23 cellular contexts compared by ENCODE assay signal in the genomic region with DNA sequence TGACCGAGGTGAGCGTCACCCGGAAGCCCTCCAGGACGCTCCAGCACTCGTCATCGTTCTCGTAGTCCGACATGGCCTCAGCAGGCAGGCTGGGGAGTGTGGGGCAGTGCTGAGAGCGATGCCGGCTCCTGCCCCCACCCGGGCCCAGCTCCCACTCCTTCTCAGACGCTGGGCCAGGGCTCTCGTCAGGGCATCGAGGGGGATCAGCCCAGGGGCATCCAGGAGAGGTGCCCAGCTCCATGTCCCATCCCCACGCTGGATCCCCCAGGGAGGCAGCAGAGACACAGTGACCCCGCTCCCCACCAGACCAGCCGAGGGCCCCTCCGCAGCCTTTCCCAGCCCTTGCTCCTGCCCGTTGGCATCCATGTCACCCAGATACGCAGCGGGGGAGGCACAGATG. TPM values are rescaled to one million over a fixed set of nuclear protein-coding genes. Genes with fewer than 3 reads are reported as not detected.
A peak's percentile ranks its signal among the peaks of the same experiment; 100 is the strongest.
DNase-seq lines count a peak whose midpoint lies in the region; ATAC-seq and TF ChIP-seq lines count a peak whose summit lies in the region.
"Had no signal": no experiment of that assay in that cellular context is flagged by ENCODE, and none has a peak within 500 bp of the region (broad histone marks: within the 10 kb centered on the region; RNA-seq: fewer than 3 reads in every experiment).

No MANE protein-coding gene starts in this region.

- H3K79me2 ChIP-seq in Karpas-422 (ENCODE audit: low read length), result no peaks in the 10 kb centered on the region

- H3K4me1 ChIP-seq in Caco-2, result peaks cover 20% of the 10 kb centered on the region
- H3K4me1 ChIP-seq in adipocyte (ENCODE audit: control insufficient read depth, insufficient read depth, low read length), result peaks cover 20% of the 10 kb centered on the region
- H3K4me1 ChIP-seq in mesenchymal stem cell (ENCODE audit: control insufficient read depth, insufficient read depth, low read depth, low read length), result peaks cover 41% of the 10 kb centered on the region
- peaks cover 10% of the 10 kb centered on the region for H3K4me1 ChIP-seq in Karpas-422 (ENCODE audit: low read length)

- H2BK12ac ChIP-seq in mesenchymal stem cell (ENCODE audit: low read length in 2 of 2), result peak overlapping the region in 1 of 2 experiments; percentile 85

- POLR2A ChIA-PET in Caco-2 (lab: Charles Lee), result interaction anchor here (1.9 kb wide), 1 partner anchor 9 kb away, joined by 11 read pairs; no protein-coding TSS in a partner anchor

- DNase-seq in Caco-2 (no peak), adipocyte (ENCODE audit: low read depth) (no peak), mesenchymal stem cell (no peak), Karpas-422 (no peak)
- no peak for DNase-seq in stimulated activated effector memory CD8-positive, alpha-beta T cell treated with anti-CD3 and anti-CD28 coated beads, Interleukin-12 subunit alpha, Interleukin-12 subunit beta, amount 100 ng/mL, for 72 hours (ENCODE audit: low spot score in 2 of 2)
- DNase-seq in stimulated activated CD4-positive, alpha-beta T cell treated with anti-CD3 and anti-CD28 coated beads, Interleukin-4, amount 100 ng/mL, for 1 hour, result no peak
- DNase-seq: activated CD4-positive, alpha-beta T cell treated with anti-CD3 and anti-CD28 coated beads, Interleukin-2, amount 50 U/mL, for 48 hours; activated naive CD4-positive, alpha-beta T cell; amniotic stem cell; dorsolateral prefrontal cortex; GOT3; naive B cell; NCI-H1048; NCI-H2081; T-helper 2 cell had no signal

- no peak overlapping the region for H2BK15ac ChIP-seq in mesenchymal stem cell (ENCODE audit: low read depth, poor library complexity, severe bottlenecking)

- peak overlapping the region; percentile 76 for H3K27ac Mint-ChIP-seq in Caco-2 (ENCODE audit: unreplicated experiment)
- H3K27ac Mint-ChIP-seq in stimulated activated effector memory CD8-positive, alpha-beta T cell treated with anti-CD3 and anti-CD28 coated beads, Interleukin-12 subunit alpha, Interleukin-12 subunit beta, amount 100 ng/mL, for 72 hours, result no peak overlapping the region
- H3K27ac Mint-ChIP-seq: naive B cell had no signal

- no peak overlapping the region for H3K23ac ChIP-seq in mesenchymal stem cell (ENCODE audit: low read length in 2 of 2)

- H3K27me3 Mint-ChIP-seq in Caco-2 (ENCODE audit: insufficient read depth, unreplicated experiment), result no peaks in the 10 kb centered on the region
- H3K27me3 Mint-ChIP-seq: naive B cell had no signal

- H3K36me3 ChIP-seq in Caco-2 (ENCODE audit: control insufficient read depth, insufficient read depth, low read length) (no peaks in the 10 kb centered on the region), adipocyte (ENCODE audit: control insufficient read depth, insufficient read depth, low read length, severe bottlenecking) (peaks cover 13% of the 10 kb centered on the region), mesenchymal stem cell (ENCODE audit: control insufficient read depth in 1 of 2, insufficient read depth in 2 of 2, low read depth in 1 of 2, low read length in 2 of 2) (peaks cover 23 to 48% of the 10 kb centered on the region in 2 experiments), Karpas-422 (ENCODE audit: insufficient read depth, low read length) (no peaks in the 10 kb centered on the region)
- H3K36me3 ChIP-seq: pancreas, sigmoid colon had no signal

- H3K4me2 ChIP-seq in mesenchymal stem cell (ENCODE audit: low read length, poor library complexity, severe bottlenecking) (no peak overlapping the region), Karpas-422 (ENCODE audit: low read depth, low read length, poor library complexity, severe bottlenecking) (no peak overlapping the region)

- peak overlapping the region; percentile 85 to 90 for H3K18ac ChIP-seq in mesenchymal stem cell (ENCODE audit: low read depth in 1 of 2, low read length in 2 of 2)

- peak overlapping the region; percentile 79 for H4K91ac ChIP-seq in mesenchymal stem cell (ENCODE audit: low read length)

- H3K27ac ChIP-seq in mesenchymal stem cell (ENCODE audit: low read length, poor library complexity, severe bottlenecking) (peak overlapping the region; percentile 21), Karpas-422 (ENCODE audit: low read length) (no peak overlapping the region; the same call in 1 of the 2 replicates)
- H3K27ac ChIP-seq: SK-N-MC had no signal

- peak overlapping the region; percentile 5 to 70 for H3K4ac ChIP-seq in mesenchymal stem cell (ENCODE audit: low read depth in 1 of 2, low read length in 2 of 2)

- H3K14ac ChIP-seq in mesenchymal stem cell (ENCODE audit: low read length in 2 of 2), result peak overlapping the region in 1 of 2 experiments; percentile 56

- H2BK5ac ChIP-seq in mesenchymal stem cell (ENCODE audit: low read depth, low read length, poor library complexity, severe bottlenecking), result no peak overlapping the region

- peaks cover 7% of the 10 kb centered on the region for H3K4me1 Mint-ChIP-seq in Caco-2 (ENCODE audit: low read depth, unreplicated experiment)
- H3K4me1 Mint-ChIP-seq in stimulated activated effector memory CD8-positive, alpha-beta T cell treated with anti-CD3 and anti-CD28 coated beads, Interleukin-12 subunit alpha, Interleukin-12 subunit beta, amount 100 ng/mL, for 72 hours, result peaks cover 5% of the 10 kb centered on the region

- peak overlapping the region; percentile 1 for H2BK120ac ChIP-seq in mesenchymal stem cell (ENCODE audit: low read depth, low read length)

- no peaks in the 10 kb centered on the region for H4K20me1 ChIP-seq in Karpas-422 (ENCODE audit: insufficient read depth, low read depth, low read length)

- no peaks in the 10 kb centered on the region for H3K9me3 Mint-ChIP-seq in Caco-2 (ENCODE audit: unreplicated experiment)
- no peaks in the 10 kb centered on the region for H3K9me3 Mint-ChIP-seq in stimulated activated effector memory CD8-positive, alpha-beta T cell treated with anti-CD3 and anti-CD28 coated beads, Interleukin-12 subunit alpha, Interleukin-12 subunit beta, amount 100 ng/mL, for 72 hours
- H3K9me3 Mint-ChIP-seq: naive B cell had no signal

- H2AFZ ChIP-seq in mesenchymal stem cell (ENCODE audit: low read depth, low read length) (no peak overlapping the region), Karpas-422 (ENCODE audit: low read length) (no peak overlapping the region)

- peak overlapping the region; percentile 83 for H4K8ac ChIP-seq in mesenchymal stem cell (ENCODE audit: low read length)

- BruUV-seq in Caco-2 (replicated peaks; lab: Mats Ljungman, UMichigan), result no TSS peak

- H3K4me3 Mint-ChIP-seq in Caco-2 (ENCODE audit: unreplicated experiment), result no peak overlapping the region
- peak overlapping the region; percentile 53 for H3K4me3 Mint-ChIP-seq in stimulated activated effector memory CD8-positive, alpha-beta T cell treated with anti-CD3 and anti-CD28 coated beads, Interleukin-12 subunit alpha, Interleukin-12 subunit beta, amount 100 ng/mL, for 72 hours

- no peak for ATAC-seq in stimulated activated effector memory CD8-positive, alpha-beta T cell treated with anti-CD3 and anti-CD28 coated beads, Interleukin-12 subunit alpha, Interleukin-12 subunit beta, amount 100 ng/mL, for 72 hours
- no peak for ATAC-seq in HG03354 (IDR thresholded peaks at IDR 0.05; ENCODE audit: poor library complexity, severe bottlenecking, unreplicated experiment)
- no peak for ATAC-seq in HG02870 (IDR thresholded peaks at IDR 0.05; ENCODE audit: unreplicated experiment)

- no peaks in the 10 kb centered on the region for H3K9me2 ChIP-seq in Karpas-422 (replicated peaks; ENCODE audit: insufficient read depth, low read length)

- peaks cover 3% of the 10 kb centered on the region for H3K79me1 ChIP-seq in mesenchymal stem cell (replicated peaks; ENCODE audit: low read length, poor library complexity, severe bottlenecking)

- H2AK5ac ChIP-seq in mesenchymal stem cell (ENCODE audit: low read length, severe bottlenecking), result peak overlapping the region; percentile 23

- H3K9me3 ChIP-seq in Caco-2 (no peaks in the 10 kb centered on the region), adipocyte (ENCODE audit: control insufficient read depth, low read length) (no peaks in the 10 kb centered on the region), mesenchymal stem cell (ENCODE audit: control insufficient read depth, low read length) (no peaks in the 10 kb centered on the region), Karpas-422 (ENCODE audit: low read length) (no peaks in the 10 kb centered on the region)
- H3K9me3 ChIP-seq: pancreas, sigmoid colon, stomach, upper lobe of left lung had no signal

- 93% methylated on average over 21 of the region's 21 CpGs for WGBS in mesenchymal stem cell

- H3K4me3 ChIP-seq in Caco-2 (ENCODE audit: low read depth, low read length) (no peak overlapping the region), adipocyte (ENCODE audit: low read length) (no peak overlapping the region), mesenchymal stem cell (ENCODE audit: insufficient read depth in 1 of 2, low read depth in 1 of 2, low read length in 2 of 2) (no peak overlapping the region), Karpas-422 (ENCODE audit: low read length) (no peak overlapping the region)
- H3K4me3 ChIP-seq: lung, SK-N-MC had no signal

- TF ChIP-seq CTCF in Caco-2 (IDR thresholded peaks at IDR 0.05; ENCODE audit: insufficient read depth in 1 of 2, low read depth in 1 of 2, low read length in 1 of 2, severe bottlenecking in 1 of 2, unreplicated experiment in 1 of 2), result no peak

- H3K27me3 ChIP-seq in Caco-2 (replicated peaks; ENCODE audit: control insufficient read depth, insufficient read depth, low read length) (no peaks in the 10 kb centered on the region), adipocyte (replicated peaks; ENCODE audit: control insufficient read depth, insufficient read depth, low read length) (no peaks in the 10 kb centered on the region), mesenchymal stem cell (ENCODE audit: control insufficient read depth in 1 of 2, insufficient read depth in 1 of 2, low read length in 2 of 2) (no peaks in the 10 kb centered on the region), Karpas-422 (ENCODE audit: low read length) (no peaks in the 10 kb centered on the region)
- H3K27me3 ChIP-seq: dorsolateral prefrontal cortex, pancreas, sigmoid colon, stomach, upper lobe of left lung had no signal

- H3K9ac ChIP-seq in adipocyte (ENCODE audit: low read length), result peak overlapping the region; percentile 73
- H3K9ac ChIP-seq in mesenchymal stem cell (ENCODE audit: low read length), result peak overlapping the region; percentile 53
- no peak overlapping the region; the same call in 1 of the 2 replicates for H3K9ac ChIP-seq in Karpas-422 (ENCODE audit: low read length)

- CTCF ChIA-PET in Caco-2 (lab: Charles Lee), result interaction anchor here (0.6 to 1.9 kb wide), 2 partner anchors 9 to 638 kb away, joined by 3 to 11 read pairs; partner anchors contain the start of gene DNLZ

- intact Hi-C loops in Caco-2 (cut with micrococcal nuclease; ENCODE audit: unreplicated experiment), result no loop called here

- H3K36me3 Mint-ChIP-seq in Caco-2 (ENCODE audit: insufficient read depth, unreplicated experiment), result peaks cover 36% of the 10 kb centered on the region
- peaks cover 13% of the 10 kb centered on the region for H3K36me3 Mint-ChIP-seq in stimulated activated effector memory CD8-positive, alpha-beta T cell treated with anti-CD3 and anti-CD28 coated beads, Interleukin-12 subunit alpha, Interleukin-12 subunit beta, amount 100 ng/mL, for 72 hours
- H3K36me3 Mint-ChIP-seq: naive B cell had no signal

RNA-seq across cellular contexts. Expression of gene CARD9, which starts 1.5 kb away (rescaled TPM):
- 1.7 and 2.6 TPM in 2 replicates for total RNA-seq in Caco-2 (2022)
- polyA plus RNA-seq in mesenchymal stem cell (2013, experiment 1 of 2), result 0.37 TPM
- polyA plus RNA-seq in mesenchymal stem cell (2013, experiment 2 of 2), result 0.51 TPM
- 1.3 and 2.9 TPM in 2 replicates for total RNA-seq in Karpas-422 (2014; rRNA removed; shearing (Covaris generic); ENCODE audit: low replicate concordance)

RNA-seq across cellular contexts. Expression of gene DNLZ, which starts 8.5 kb away (rescaled TPM):
- 27.1 and 29.1 TPM in 2 replicates for total RNA-seq in Caco-2 (2022)
- 15.5 TPM for polyA plus RNA-seq in mesenchymal stem cell (2013, experiment 1 of 2)
- 16.8 TPM for polyA plus RNA-seq in mesenchymal stem cell (2013, experiment 2 of 2)
- total RNA-seq in Karpas-422 (2014; rRNA removed; shearing (Covaris generic); ENCODE audit: low replicate concordance), result 40.1 and 104 TPM in 2 replicates

RNA-seq across cellular contexts. Expression of gene SNAPC4, which starts 28.0 kb away (rescaled TPM):
- total RNA-seq in Caco-2 (2022), result 15.3 and 17.2 TPM in 2 replicates
- polyA plus RNA-seq in mesenchymal stem cell (2013, experiment 1 of 2), result 6.1 TPM
- polyA plus RNA-seq in mesenchymal stem cell (2013, experiment 2 of 2), result 5.4 TPM
- 3.7 and 9.6 TPM in 2 replicates for total RNA-seq in Karpas-422 (2014; rRNA removed; shearing (Covaris generic); ENCODE audit: low replicate concordance)

RNA-seq across cellular contexts. Expression of gene ENTR1, which starts 38.4 kb away (rescaled TPM):
- 85.2 and 92.6 TPM in 2 replicates for total RNA-seq in Caco-2 (2022)
- 40.7 TPM for polyA plus RNA-seq in mesenchymal stem cell (2013, experiment 1 of 2)
- 41.1 TPM for polyA plus RNA-seq in mesenchymal stem cell (2013, experiment 2 of 2)
- total RNA-seq in Karpas-422 (2014; rRNA removed; shearing (Covaris generic); ENCODE audit: low replicate concordance), result 65.5 and 116 TPM in 2 replicates

RNA-seq across cellular contexts. Expression of gene PMPCA, which starts 38.5 kb away (rescaled TPM):
- 89.9 and 91.5 TPM in 2 replicates for total RNA-seq in Caco-2 (2022)
- polyA plus RNA-seq in mesenchymal stem cell (2013, experiment 1 of 2), result 34.3 TPM
- polyA plus RNA-seq in mesenchymal stem cell (2013, experiment 2 of 2), result 33.6 TPM
- 20.9 and 55.8 TPM in 2 replicates for total RNA-seq in Karpas-422 (2014; rRNA removed; shearing (Covaris generic); ENCODE audit: low replicate concordance)
